Comparison of ENCODE assay signal across 7 cellular contexts in genomic region chr1:202520857-202521216, GRCh38.
DNase-seq lines count a peak whose midpoint lies in the region; ATAC-seq and TF ChIP-seq lines count a peak whose summit lies in the region.
"Not testable (repeated sequence)": the region's sequence is repeated elsewhere in the genome, so short reads cannot be mapped to it uniquely, and the experiment has no call there.

No MANE protein-coding gene starts in this region.

- not testable (repeated sequence) for H3K36me3 Mint-ChIP-seq in osteocyte (ENCODE audit: unreplicated experiment)

- H3K27ac ChIP-seq in VCaP (peak overlapping the region; percentile 31; the same call in 1 of the 2 replicates), coronary artery (peak overlapping the region; percentile 27 to 59), heart right ventricle (peak overlapping the region in 8 of 10 donors; percentile 14 to 84 (median 68)), thoracic aorta (peak overlapping the region; percentile 36 to 75), aorta (ENCODE audit: low read depth in 1 of 2, low read length in 2 of 2) (peak overlapping the region; percentile 28 to 59)

- 66 to 83% methylated on average over 2 of the region's 2 CpGs for WGBS in heart right ventricle, 2 donors
- WGBS in aorta, 2 donors, result 46 to 51% methylated on average over 2 of the region's 2 CpGs

- intact Hi-C loops in heart right ventricle (cut with DNase I); aorta (cut with DNase I): not testable (repeated sequence)

- H3K4me3 ChIP-seq in coronary artery; heart right ventricle; aorta (ENCODE audit: low read length in 2 of 2): not testable (repeated sequence)
- peak overlapping the region; percentile 20 for H3K4me3 ChIP-seq in thoracic aorta

- H3K27ac Mint-ChIP-seq in osteocyte (ENCODE audit: unreplicated experiment), result peak overlapping the region; percentile 13

- H3K4me1 ChIP-seq in heart right ventricle (peaks cover 5 to 49% (median 22%) of the 10 kb centered on the region in 9 donors), thoracic aorta (ENCODE audit: control insufficient read depth in 1 of 2, low read depth in 2 of 2) (peaks cover 25 to 57% of the 10 kb centered on the region in 2 donors), aorta (ENCODE audit: control insufficient read depth in 1 of 2, insufficient read depth in 2 of 2, low read length in 2 of 2) (peaks cover 0 to 14% of the 10 kb centered on the region in 2 donors)

- not testable (repeated sequence) for DNase-seq in coronary artery (ENCODE audit: low spot score); heart right ventricle; left lobe of liver (ENCODE audit: low spot score); osteocyte (ENCODE audit: extremely low spot score, unreplicated experiment); thoracic aorta (ENCODE audit: low spot score); aorta

- peaks cover 0 to 17% (median 0%) of the 10 kb centered on the region in 9 donors for H3K36me3 ChIP-seq in heart right ventricle
- H3K36me3 ChIP-seq in thoracic aorta; aorta (ENCODE audit: control insufficient read depth in 1 of 2, insufficient read depth in 2 of 2, low read length in 1 of 2): not testable (repeated sequence)

- not testable (repeated sequence) for H3K27me3 Mint-ChIP-seq in osteocyte (ENCODE audit: unreplicated experiment)

- peak in 6 of 8 donors; percentile 29 to 70 (median 55) for ATAC-seq in heart right ventricle
- peak; percentile 23 for ATAC-seq in left lobe of liver
- ATAC-seq in thoracic aorta (ENCODE audit: insufficient number of reproducible peaks, low FRiP score, low read depth), result not testable (repeated sequence)
- peak; percentile 46 for ATAC-seq in aorta (ENCODE audit: low FRiP score)

- peaks cover 19% of the 10 kb centered on the region for H3K4me1 Mint-ChIP-seq in osteocyte (ENCODE audit: unreplicated experiment)

- H3K9me3 ChIP-seq in heart right ventricle; thoracic aorta; aorta (ENCODE audit: control insufficient read depth, low read length): not testable (repeated sequence)

- H3K9me3 Mint-ChIP-seq in osteocyte (ENCODE audit: unreplicated experiment), result not testable (repeated sequence)

- not testable (repeated sequence) for H3K27me3 ChIP-seq in heart right ventricle; thoracic aorta (replicated peaks; ENCODE audit: insufficient read depth); aorta (ENCODE audit: control insufficient read depth in 1 of 2, insufficient read depth in 2 of 2, low read length in 1 of 2)

- TF ChIP-seq CTCF in VCaP (conservative IDR thresholded peaks at IDR 0.05); coronary artery (IDR thresholded peaks at IDR 0.05); heart right ventricle (IDR thresholded peaks at IDR 0.05); osteocyte (IDR thresholded peaks at IDR 0.05); thoracic aorta (IDR thresholded peaks at IDR 0.05): not testable (repeated sequence)

- H3K4me3 Mint-ChIP-seq in osteocyte (ENCODE audit: unreplicated experiment), result not testable (repeated sequence)
